In genomic region chr10:29897430-29897829, GRCh38 we compare ENCODE assay signal across 1 cellular context.
A peak's percentile ranks its signal among the peaks of the same experiment; 100 is the strongest.
TF ChIP-seq lines count a peak whose summit lies in the region.

No MANE protein-coding gene starts in this region.

TF ChIP-seq in K562, 482 proteins besides CTCF, POLR2A, EP300 and RAD21 (continued from another document):
- TF ChIP-seq ZBTB40 (IDR thresholded peaks at IDR 0.05) = peak; percentile 81
- 0 out of 2 replicates have a peak, but pooled peaks have one; percentile 24 for TF ChIP-seq ZBTB40 (CRISPR knock-in tag; IDR thresholded peaks at IDR 0.05)
- TF ChIP-seq SMARCA4 (IDR thresholded peaks at IDR 0.05) = no peak
- TF ChIP-seq ZSCAN32 (CRISPR knock-in tag; IDR thresholded peaks at IDR 0.05) = no peak
- no peak for TF ChIP-seq ZNF740 (CRISPR knock-in tag; IDR thresholded peaks at IDR 0.05)
- TF ChIP-seq ZNF740 (tag; IDR thresholded peaks at IDR 0.05) = no peak
- no peak for TF ChIP-seq HNRNPL (IDR thresholded peaks at IDR 0.05; ENCODE audit: low read depth, low read length)
- TF ChIP-seq USF1 (CRISPR knock-in tag; IDR thresholded peaks at IDR 0.05) = no peak
